Comparison of ENCODE assay signal across 1 cellular context in the genomic region with DNA sequence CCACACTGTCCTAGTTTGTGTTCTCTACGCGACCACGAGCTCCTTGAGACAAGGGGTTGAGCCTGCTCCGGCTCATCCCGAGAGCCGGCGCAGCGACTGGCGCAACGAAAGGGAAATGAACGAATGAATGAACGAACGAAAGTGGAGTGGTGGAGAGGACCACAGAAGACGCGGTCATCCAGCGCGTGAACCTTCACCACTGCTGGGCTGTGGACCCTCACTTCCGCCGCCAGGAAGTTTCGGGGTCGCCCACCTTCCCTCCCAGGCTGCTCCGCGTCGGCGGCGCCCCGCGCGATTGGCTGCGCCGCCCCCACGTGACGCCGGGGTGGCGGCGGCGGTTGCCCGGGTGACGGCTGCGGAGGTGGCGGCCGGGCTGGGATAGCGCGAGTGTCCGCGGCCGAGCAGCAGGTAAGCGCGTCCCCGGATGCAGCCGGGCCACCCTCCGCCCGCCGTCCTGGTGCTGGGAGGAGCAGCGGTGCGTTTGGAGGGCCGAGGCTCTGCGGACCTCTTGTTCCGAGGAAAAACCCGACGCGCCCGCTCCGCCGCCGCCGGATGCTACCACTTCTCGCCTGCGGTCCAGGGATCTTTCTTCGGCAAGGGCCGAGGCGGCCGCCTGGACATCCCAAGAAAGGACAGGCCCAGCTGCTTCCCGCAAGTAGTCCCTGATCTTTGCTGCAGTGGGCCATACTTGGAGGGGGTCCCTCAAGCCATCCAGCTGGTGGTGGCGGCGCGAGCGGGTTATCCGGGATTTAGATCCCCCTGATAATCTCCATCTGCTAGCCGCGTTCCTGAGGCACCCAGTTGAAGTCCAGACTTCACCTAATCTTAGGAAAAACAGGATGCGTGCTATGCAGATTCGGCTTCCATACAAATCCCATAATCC.
TF ChIP-seq lines count a peak whose summit lies in the region.

A gene with protein sequence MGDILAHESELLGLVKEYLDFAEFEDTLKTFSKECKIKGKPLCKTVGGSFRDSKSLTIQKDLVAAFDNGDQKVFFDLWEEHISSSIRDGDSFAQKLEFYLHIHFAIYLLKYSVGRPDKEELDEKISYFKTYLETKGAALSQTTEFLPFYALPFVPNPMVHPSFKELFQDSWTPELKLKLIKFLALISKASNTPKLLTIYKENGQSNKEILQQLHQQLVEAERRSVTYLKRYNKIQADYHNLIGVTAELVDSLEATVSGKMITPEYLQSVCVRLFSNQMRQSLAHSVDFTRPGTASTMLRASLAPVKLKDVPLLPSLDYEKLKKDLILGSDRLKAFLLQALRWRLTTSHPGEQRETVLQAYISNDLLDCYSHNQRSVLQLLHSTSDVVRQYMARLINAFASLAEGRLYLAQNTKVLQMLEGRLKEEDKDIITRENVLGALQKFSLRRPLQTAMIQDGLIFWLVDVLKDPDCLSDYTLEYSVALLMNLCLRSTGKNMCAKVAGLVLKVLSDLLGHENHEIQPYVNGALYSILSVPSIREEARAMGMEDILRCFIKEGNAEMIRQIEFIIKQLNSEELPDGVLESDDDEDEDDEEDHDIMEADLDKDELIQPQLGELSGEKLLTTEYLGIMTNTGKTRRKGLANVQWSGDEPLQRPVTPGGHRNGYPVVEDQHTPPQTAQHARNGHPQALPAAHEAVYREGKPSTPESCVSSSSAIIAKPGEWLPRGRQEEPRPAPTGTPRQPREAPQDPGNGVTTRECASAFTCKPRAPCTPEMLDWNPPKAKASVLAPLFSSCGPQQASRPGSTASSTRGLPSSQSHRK (plus strand): TSS at position 341 of the 883 bp plus-strand sequence. CDS start 7,608 bp downstream, outside the sequence.

TF ChIP-seq in HepG2, 621 proteins besides CTCF, POLR2A, EP300 and RAD21 (continued from another document and continues in another):
- TF ChIP-seq, protein P1, sequence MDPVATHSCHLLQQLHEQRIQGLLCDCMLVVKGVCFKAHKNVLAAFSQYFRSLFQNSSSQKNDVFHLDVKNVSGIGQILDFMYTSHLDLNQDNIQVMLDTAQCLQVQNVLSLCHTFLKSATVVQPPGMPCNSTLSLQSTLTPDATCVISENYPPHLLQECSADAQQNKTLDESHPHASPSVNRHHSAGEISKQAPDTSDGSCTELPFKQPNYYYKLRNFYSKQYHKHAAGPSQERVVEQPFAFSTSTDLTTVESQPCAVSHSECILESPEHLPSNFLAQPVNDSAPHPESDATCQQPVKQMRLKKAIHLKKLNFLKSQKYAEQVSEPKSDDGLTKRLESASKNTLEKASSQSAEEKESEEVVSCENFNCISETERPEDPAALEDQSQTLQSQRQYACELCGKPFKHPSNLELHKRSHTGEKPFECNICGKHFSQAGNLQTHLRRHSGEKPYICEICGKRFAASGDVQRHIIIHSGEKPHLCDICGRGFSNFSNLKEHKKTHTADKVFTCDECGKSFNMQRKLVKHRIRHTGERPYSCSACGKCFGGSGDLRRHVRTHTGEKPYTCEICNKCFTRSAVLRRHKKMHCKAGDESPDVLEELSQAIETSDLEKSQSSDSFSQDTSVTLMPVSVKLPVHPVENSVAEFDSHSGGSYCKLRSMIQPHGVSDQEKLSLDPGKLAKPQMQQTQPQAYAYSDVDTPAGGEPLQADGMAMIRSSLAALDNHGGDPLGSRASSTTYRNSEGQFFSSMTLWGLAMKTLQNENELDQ (CRISPR knock-in tag; IDR thresholded peaks at IDR 0.05; ENCODE audit: borderline replicate concordance): peak; percentile 48; the same call in 1 of the 2 replicates
- TF ChIP-seq ZNF577 (CRISPR knock-in tag; IDR thresholded peaks at IDR 0.05; ENCODE audit: borderline replicate concordance, low read depth): no peak
- TF ChIP-seq, protein P2, sequence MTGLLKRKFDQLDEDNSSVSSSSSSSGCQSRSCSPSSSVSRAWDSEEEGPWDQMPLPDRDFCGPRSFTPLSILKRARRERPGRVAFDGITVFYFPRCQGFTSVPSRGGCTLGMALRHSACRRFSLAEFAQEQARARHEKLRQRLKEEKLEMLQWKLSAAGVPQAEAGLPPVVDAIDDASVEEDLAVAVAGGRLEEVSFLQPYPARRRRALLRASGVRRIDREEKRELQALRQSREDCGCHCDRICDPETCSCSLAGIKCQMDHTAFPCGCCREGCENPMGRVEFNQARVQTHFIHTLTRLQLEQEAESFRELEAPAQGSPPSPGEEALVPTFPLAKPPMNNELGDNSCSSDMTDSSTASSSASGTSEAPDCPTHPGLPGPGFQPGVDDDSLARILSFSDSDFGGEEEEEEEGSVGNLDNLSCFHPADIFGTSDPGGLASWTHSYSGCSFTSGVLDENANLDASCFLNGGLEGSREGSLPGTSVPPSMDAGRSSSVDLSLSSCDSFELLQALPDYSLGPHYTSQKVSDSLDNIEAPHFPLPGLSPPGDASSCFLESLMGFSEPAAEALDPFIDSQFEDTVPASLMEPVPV (CRISPR knock-in tag; IDR thresholded peaks at IDR 0.05): peak; percentile 55; the same call in 1 of the 2 replicates
- TF ChIP-seq, protein P3, sequence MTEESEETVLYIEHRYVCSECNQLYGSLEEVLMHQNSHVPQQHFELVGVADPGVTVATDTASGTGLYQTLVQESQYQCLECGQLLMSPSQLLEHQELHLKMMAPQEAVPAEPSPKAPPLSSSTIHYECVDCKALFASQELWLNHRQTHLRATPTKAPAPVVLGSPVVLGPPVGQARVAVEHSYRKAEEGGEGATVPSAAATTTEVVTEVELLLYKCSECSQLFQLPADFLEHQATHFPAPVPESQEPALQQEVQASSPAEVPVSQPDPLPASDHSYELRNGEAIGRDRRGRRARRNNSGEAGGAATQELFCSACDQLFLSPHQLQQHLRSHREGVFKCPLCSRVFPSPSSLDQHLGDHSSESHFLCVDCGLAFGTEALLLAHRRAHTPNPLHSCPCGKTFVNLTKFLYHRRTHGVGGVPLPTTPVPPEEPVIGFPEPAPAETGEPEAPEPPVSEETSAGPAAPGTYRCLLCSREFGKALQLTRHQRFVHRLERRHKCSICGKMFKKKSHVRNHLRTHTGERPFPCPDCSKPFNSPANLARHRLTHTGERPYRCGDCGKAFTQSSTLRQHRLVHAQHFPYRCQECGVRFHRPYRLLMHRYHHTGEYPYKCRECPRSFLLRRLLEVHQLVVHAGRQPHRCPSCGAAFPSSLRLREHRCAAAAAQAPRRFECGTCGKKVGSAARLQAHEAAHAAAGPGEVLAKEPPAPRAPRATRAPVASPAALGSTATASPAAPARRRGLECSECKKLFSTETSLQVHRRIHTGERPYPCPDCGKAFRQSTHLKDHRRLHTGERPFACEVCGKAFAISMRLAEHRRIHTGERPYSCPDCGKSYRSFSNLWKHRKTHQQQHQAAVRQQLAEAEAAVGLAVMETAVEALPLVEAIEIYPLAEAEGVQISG (CRISPR knock-in tag; IDR thresholded peaks at IDR 0.05): peak; percentile 73; the same call in 1 of the 2 replicates
- TF ChIP-seq, protein P4, sequence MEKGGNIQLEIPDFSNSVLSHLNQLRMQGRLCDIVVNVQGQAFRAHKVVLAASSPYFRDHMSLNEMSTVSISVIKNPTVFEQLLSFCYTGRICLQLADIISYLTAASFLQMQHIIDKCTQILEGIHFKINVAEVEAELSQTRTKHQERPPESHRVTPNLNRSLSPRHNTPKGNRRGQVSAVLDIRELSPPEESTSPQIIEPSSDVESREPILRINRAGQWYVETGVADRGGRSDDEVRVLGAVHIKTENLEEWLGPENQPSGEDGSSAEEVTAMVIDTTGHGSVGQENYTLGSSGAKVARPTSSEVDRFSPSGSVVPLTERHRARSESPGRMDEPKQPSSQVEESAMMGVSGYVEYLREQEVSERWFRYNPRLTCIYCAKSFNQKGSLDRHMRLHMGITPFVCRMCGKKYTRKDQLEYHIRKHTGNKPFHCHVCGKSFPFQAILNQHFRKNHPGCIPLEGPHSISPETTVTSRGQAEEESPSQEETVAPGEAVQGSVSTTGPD (CRISPR knock-in tag; IDR thresholded peaks at IDR 0.05): no peak
- TF ChIP-seq PTBP1 (IDR thresholded peaks at IDR 0.05; ENCODE audit: low read depth, low read length, poor library complexity, severe bottlenecking): peak; percentile 2
- TF ChIP-seq, protein P5, sequence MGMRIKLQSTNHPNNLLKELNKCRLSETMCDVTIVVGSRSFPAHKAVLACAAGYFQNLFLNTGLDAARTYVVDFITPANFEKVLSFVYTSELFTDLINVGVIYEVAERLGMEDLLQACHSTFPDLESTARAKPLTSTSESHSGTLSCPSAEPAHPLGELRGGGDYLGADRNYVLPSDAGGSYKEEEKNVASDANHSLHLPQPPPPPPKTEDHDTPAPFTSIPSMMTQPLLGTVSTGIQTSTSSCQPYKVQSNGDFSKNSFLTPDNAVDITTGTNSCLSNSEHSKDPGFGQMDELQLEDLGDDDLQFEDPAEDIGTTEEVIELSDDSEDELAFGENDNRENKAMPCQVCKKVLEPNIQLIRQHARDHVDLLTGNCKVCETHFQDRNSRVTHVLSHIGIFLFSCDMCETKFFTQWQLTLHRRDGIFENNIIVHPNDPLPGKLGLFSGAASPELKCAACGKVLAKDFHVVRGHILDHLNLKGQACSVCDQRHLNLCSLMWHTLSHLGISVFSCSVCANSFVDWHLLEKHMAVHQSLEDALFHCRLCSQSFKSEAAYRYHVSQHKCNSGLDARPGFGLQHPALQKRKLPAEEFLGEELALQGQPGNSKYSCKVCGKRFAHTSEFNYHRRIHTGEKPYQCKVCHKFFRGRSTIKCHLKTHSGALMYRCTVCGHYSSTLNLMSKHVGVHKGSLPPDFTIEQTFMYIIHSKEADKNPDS (CRISPR knock-in tag; IDR thresholded peaks at IDR 0.05): no peak
- TF ChIP-seq ONECUT2 (CRISPR knock-in tag; IDR thresholded peaks at IDR 0.05): no peak
- TF ChIP-seq AHR (CRISPR knock-in tag; IDR thresholded peaks at IDR 0.05): peak; percentile 60; the same call in 1 of the 2 replicates
- TF ChIP-seq FOXC1 (CRISPR knock-in tag; IDR thresholded peaks at IDR 0.05; ENCODE audit: borderline replicate concordance): peak; percentile 36; the same call in 1 of the 2 replicates
- peak; percentile 83; the same call in 1 of the 2 replicates for TF ChIP-seq KAT7 (CRISPR knock-in tag; IDR thresholded peaks at IDR 0.05; ENCODE audit: borderline replicate concordance)
- no peak for TF ChIP-seq MTA3 (CRISPR knock-in tag; IDR thresholded peaks at IDR 0.05)
- TF ChIP-seq, protein P6, sequence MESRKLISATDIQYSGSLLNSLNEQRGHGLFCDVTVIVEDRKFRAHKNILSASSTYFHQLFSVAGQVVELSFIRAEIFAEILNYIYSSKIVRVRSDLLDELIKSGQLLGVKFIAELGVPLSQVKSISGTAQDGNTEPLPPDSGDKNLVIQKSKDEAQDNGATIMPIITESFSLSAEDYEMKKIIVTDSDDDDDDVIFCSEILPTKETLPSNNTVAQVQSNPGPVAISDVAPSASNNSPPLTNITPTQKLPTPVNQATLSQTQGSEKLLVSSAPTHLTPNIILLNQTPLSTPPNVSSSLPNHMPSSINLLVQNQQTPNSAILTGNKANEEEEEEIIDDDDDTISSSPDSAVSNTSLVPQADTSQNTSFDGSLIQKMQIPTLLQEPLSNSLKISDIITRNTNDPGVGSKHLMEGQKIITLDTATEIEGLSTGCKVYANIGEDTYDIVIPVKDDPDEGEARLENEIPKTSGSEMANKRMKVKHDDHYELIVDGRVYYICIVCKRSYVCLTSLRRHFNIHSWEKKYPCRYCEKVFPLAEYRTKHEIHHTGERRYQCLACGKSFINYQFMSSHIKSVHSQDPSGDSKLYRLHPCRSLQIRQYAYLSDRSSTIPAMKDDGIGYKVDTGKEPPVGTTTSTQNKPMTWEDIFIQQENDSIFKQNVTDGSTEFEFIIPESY (CRISPR knock-in tag; IDR thresholded peaks at IDR 0.05): no peak
- TF ChIP-seq, protein P7, sequence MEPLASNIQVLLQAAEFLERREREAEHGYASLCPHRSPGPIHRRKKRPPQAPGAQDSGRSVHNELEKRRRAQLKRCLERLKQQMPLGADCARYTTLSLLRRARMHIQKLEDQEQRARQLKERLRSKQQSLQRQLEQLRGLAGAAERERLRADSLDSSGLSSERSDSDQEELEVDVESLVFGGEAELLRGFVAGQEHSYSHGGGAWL (CRISPR knock-in tag; IDR thresholded peaks at IDR 0.05): peak; percentile 62
- TF ChIP-seq ZBTB8A (CRISPR knock-in tag; IDR thresholded peaks at IDR 0.05; ENCODE audit: borderline replicate concordance, low read depth): no peak
- TF ChIP-seq, protein P8, sequence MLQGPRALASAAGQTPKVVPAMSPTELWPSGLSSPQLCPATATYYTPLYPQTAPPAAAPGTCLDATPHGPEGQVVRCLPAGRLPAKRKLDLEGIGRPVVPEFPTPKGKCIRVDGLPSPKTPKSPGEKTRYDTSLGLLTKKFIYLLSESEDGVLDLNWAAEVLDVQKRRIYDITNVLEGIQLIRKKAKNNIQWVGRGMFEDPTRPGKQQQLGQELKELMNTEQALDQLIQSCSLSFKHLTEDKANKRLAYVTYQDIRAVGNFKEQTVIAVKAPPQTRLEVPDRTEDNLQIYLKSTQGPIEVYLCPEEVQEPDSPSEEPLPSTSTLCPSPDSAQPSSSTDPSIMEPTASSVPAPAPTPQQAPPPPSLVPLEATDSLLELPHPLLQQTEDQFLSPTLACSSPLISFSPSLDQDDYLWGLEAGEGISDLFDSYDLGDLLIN (CRISPR knock-in tag; IDR thresholded peaks at IDR 0.05; ENCODE audit: borderline replicate concordance): peak; percentile 69; the same call in 1 of the 2 replicates
- TF ChIP-seq ZNF17 (CRISPR knock-in tag; IDR thresholded peaks at IDR 0.05): no peak
- TF ChIP-seq, protein P9, sequence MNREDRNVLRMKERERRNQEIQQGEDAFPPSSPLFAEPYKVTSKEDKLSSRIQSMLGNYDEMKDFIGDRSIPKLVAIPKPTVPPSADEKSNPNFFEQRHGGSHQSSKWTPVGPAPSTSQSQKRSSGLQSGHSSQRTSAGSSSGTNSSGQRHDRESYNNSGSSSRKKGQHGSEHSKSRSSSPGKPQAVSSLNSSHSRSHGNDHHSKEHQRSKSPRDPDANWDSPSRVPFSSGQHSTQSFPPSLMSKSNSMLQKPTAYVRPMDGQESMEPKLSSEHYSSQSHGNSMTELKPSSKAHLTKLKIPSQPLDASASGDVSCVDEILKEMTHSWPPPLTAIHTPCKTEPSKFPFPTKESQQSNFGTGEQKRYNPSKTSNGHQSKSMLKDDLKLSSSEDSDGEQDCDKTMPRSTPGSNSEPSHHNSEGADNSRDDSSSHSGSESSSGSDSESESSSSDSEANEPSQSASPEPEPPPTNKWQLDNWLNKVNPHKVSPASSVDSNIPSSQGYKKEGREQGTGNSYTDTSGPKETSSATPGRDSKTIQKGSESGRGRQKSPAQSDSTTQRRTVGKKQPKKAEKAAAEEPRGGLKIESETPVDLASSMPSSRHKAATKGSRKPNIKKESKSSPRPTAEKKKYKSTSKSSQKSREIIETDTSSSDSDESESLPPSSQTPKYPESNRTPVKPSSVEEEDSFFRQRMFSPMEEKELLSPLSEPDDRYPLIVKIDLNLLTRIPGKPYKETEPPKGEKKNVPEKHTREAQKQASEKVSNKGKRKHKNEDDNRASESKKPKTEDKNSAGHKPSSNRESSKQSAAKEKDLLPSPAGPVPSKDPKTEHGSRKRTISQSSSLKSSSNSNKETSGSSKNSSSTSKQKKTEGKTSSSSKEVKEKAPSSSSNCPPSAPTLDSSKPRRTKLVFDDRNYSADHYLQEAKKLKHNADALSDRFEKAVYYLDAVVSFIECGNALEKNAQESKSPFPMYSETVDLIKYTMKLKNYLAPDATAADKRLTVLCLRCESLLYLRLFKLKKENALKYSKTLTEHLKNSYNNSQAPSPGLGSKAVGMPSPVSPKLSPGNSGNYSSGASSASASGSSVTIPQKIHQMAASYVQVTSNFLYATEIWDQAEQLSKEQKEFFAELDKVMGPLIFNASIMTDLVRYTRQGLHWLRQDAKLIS (CRISPR knock-in tag; IDR thresholded peaks at IDR 0.05): no peak
- TF ChIP-seq, protein P10, sequence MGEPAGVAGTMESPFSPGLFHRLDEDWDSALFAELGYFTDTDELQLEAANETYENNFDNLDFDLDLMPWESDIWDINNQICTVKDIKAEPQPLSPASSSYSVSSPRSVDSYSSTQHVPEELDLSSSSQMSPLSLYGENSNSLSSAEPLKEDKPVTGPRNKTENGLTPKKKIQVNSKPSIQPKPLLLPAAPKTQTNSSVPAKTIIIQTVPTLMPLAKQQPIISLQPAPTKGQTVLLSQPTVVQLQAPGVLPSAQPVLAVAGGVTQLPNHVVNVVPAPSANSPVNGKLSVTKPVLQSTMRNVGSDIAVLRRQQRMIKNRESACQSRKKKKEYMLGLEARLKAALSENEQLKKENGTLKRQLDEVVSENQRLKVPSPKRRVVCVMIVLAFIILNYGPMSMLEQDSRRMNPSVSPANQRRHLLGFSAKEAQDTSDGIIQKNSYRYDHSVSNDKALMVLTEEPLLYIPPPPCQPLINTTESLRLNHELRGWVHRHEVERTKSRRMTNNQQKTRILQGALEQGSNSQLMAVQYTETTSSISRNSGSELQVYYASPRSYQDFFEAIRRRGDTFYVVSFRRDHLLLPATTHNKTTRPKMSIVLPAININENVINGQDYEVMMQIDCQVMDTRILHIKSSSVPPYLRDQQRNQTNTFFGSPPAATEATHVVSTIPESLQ (CRISPR knock-in tag; conservative IDR thresholded peaks at IDR 0.05): no peak; the same call in 1 of the 2 replicates
